ENCODE assay signal across 2 cellular contexts in genomic region chr1:209793711-209794110, GRCh38. TPM values are rescaled to one million over a fixed set of nuclear protein-coding genes. Genes with fewer than 3 reads are reported as not detected.
"Had no signal": no experiment of that assay in that cellular context is flagged by ENCODE, and none has a peak within 500 bp of the region (broad histone marks: within the 10 kb centered on the region; RNA-seq: fewer than 3 reads in every experiment).

No MANE protein-coding gene starts in this region.

RNA-seq across cellular contexts. Expression of gene IRF6, which starts 12.2 kb away (rescaled TPM):
- total RNA-seq: activated CD4-positive, alpha-beta T cell treated with anti-CD3 and anti-CD28 coated beads, Interleukin-2, amount 10 ng/mL, durations not matched to agents 7 days and 5 days; T-helper 2 cell treated with Interferon-gamma antibody and Interleukin-4, amounts not matched to agents 100 ng/mL and 5 ng/mL, for 36 hours had no signal
